In the genomic region with DNA sequence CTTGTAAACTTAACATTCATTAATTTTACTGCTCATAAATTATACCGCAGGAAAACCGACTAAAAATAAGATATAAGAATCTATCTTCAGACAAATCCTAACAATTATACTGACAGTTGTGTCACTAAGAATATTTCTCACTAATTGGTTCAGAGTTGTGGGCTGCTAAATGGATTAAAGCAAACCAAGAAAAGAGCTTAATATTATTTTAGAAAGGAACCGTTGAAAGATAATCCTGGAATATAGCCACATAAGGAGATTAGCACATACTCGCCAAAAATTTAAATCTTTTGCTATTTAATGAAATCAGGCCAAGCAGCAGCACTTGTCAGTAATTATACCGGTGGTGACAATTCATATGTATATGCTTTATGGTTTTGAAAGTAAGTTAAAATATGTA, we compare ENCODE assay signal across 8 cellular contexts.
"Had no signal": no experiment of that assay in that cellular context is flagged by ENCODE, and none has a peak within 500 bp of the region (broad histone marks: within the 10 kb centered on the region; RNA-seq: fewer than 3 reads in every experiment).

No MANE protein-coding gene starts in this region.

- H3K4me3 ChIP-seq: GM23338, K562 had no signal

- DNase-seq: H9, HCEC 1CT, IMR-90 had no signal

- FAIRE-seq: H1, H54, HTR-8/SVneo, K562 had no signal

- ATAC-seq: GM23338, K562 had no signal

- H3K4me3 Mint-ChIP-seq: GM23338, H9 had no signal

- H3K9me3 Mint-ChIP-seq: GM23338, H9 had no signal

- H3K27ac Mint-ChIP-seq: GM23338, H9 had no signal
